ENCODE assay signal across 20 cellular contexts in genomic region chr20:906703-907102, GRCh38. TPM values are rescaled to one million over a fixed set of nuclear protein-coding genes. Genes with fewer than 3 reads are reported as not detected.
DNase-seq lines count a peak whose midpoint lies in the region; ATAC-seq and TF ChIP-seq lines count a peak whose summit lies in the region.
"Had no signal": no experiment of that assay in that cellular context is flagged by ENCODE, and none has a peak within 500 bp of the region (broad histone marks: within the 10 kb centered on the region; RNA-seq: fewer than 3 reads in every experiment).

No MANE protein-coding gene starts in this region.

- peaks cover 0 to 2% of the 10 kb centered on the region in 2 donors for H3K36me3 Mint-ChIP-seq in CD14-positive monocyte
- H3K36me3 Mint-ChIP-seq: CD8-positive, alpha-beta memory T cell had no signal

- peaks cover 0 to 49% (median 22%) of the 10 kb centered on the region in 4 donors for H3K4me1 ChIP-seq in tibial artery
- H3K4me1 ChIP-seq: BE2C, HAP-1 had no signal

- intact Hi-C loops in CD14-positive monocyte (cut with micrococcal nuclease): no loop called here
- intact Hi-C loops in tibial artery (cut with DNase I; ENCODE audit: low total_unique reads): no loop called here

- H3K36me3 ChIP-seq in tibial artery: no peaks in the 10 kb centered on the region
- H3K36me3 ChIP-seq: BE2C, HAP-1 had no signal

- peak overlapping the region in 1 of 2 donors; percentile 23 for H3K27ac ChIP-seq in tibial artery
- H3K27ac ChIP-seq: PC-9 had no signal

- peak overlapping the region in 1 of 2 donors; percentile 55 for H3K4me3 Mint-ChIP-seq in CD14-positive monocyte
- H3K4me3 Mint-ChIP-seq: CD8-positive, alpha-beta memory T cell had no signal

- no peaks in the 10 kb centered on the region for H3K9me3 ChIP-seq in tibial artery
- H3K9me3 ChIP-seq: BE2C, HAP-1 had no signal

- H3K4me3 ChIP-seq in tibial artery: no peak overlapping the region
- H3K4me3 ChIP-seq: HAP-1, PC-9 had no signal

- no peaks in the 10 kb centered on the region for H3K27me3 ChIP-seq in tibial artery
- H3K27me3 ChIP-seq: BE2C had no signal

- no peak for DNase-seq in CD14-positive monocyte (ENCODE audit: low spot score)
- DNase-seq in MV-4-11 (lab: John Stamatoyannopoulos, UW): peak; percentile 65
- peak; percentile 17 for DNase-seq in medulla oblongata (ENCODE audit: extremely low spot score)
- peak; percentile 58 to 88 for DNase-seq in tibial artery
- DNase-seq in islet precursor cell: no peak
- no peak for DNase-seq in hepatic stellate cell (ENCODE audit: low spot score)
- DNase-seq: BE2C; CD8-positive, alpha-beta memory T cell; DMS79; IMR-90; Karpas-422; MM.1S; NCI-H1417; NCI-H2029; NCI-H2171; NCI-H748 treated with DMSO at 0.1 percent for 48 hours; PC-9 had no signal

- H3K9me3 Mint-ChIP-seq in CD14-positive monocyte: peaks cover 0 to 3% (median 0%) of the 10 kb centered on the region in 7 donors
- H3K9me3 Mint-ChIP-seq: CD8-positive, alpha-beta memory T cell had no signal

- peaks cover 0 to 4% (median 2%) of the 10 kb centered on the region in 3 donors for H3K27me3 Mint-ChIP-seq in CD14-positive monocyte (ENCODE audit: low read depth in 3 of 3)

- peaks cover 62% of the 10 kb centered on the region for H3K4me1 Mint-ChIP-seq in CD14-positive monocyte
- H3K4me1 Mint-ChIP-seq: CD8-positive, alpha-beta memory T cell had no signal

- H3K27ac Mint-ChIP-seq in CD14-positive monocyte: peak overlapping the region; percentile 49 to 94 (median 88)

- TF ChIP-seq CTCF in CD14-positive monocyte (IDR thresholded peaks at IDR 0.05): no peak
- TF ChIP-seq CTCF in tibial artery (IDR thresholded peaks at IDR 0.05): no peak

- ATAC-seq in HG03520 (IDR thresholded peaks at IDR 0.05; ENCODE audit: unreplicated experiment): no peak

RNA-seq across cellular contexts. Expression of gene ANGPT4, which starts 9.4 kb away (rescaled TPM):
- polyA plus RNA-seq in CD14-positive monocyte: under 1 TPM in 1 of 2 donors, not detected in 1; 0.14 TPM
- polyA plus RNA-seq: AG04450; CD8-positive, alpha-beta memory T cell; IMR-90 had no signal

Comparison
In these comparisons a context has a peak if more than half of its experiments do, and no peak if none do; other contexts are left out.
1. DNase-seq: peak in MV-4-11 (single experiment), medulla oblongata (single experiment) and tibial artery (2 of 2); none in CD14-positive monocyte (single experiment), islet precursor cell (single experiment) and hepatic stellate cell (single experiment).